In genomic region chr17:21283482-21284318, GRCh38 we compare ENCODE assay signal across 1 cellular context.
TF ChIP-seq lines count a peak whose summit lies in the region.

No MANE protein-coding gene starts in this region.

TF ChIP-seq in HepG2, 621 proteins besides CTCF, POLR2A, EP300 and RAD21 (continued from another document and continues in another):
- TF ChIP-seq ZNF691 (CRISPR knock-in tag; IDR thresholded peaks at IDR 0.05; ENCODE audit: borderline replicate concordance, low read depth) (0 out of 2 replicates have a peak, but pooled peaks have one; percentile 6), ZNF337 (CRISPR knock-in tag; IDR thresholded peaks at IDR 0.05; ENCODE audit: borderline replicate concordance, low read depth) (no peak), ZNF777 (CRISPR knock-in tag; IDR thresholded peaks at IDR 0.05) (no peak), SOX5 (CRISPR knock-in tag; IDR thresholded peaks at IDR 0.05; ENCODE audit: borderline replicate concordance) (no peak), CERS6 (CRISPR knock-in tag; IDR thresholded peaks at IDR 0.05) (no peak), JUND (CRISPR knock-in tag; IDR thresholded peaks at IDR 0.05) (no peak), BHLHE40 (IDR thresholded peaks at IDR 0.05; ENCODE audit: low read length) (peak; percentile 94), HNRNPUL1 (IDR thresholded peaks at IDR 0.05; ENCODE audit: low read depth, low read length) (no peak), ZNF782 (CRISPR knock-in tag; IDR thresholded peaks at IDR 0.05; ENCODE audit: borderline replicate concordance) (no peak), FOXA1 (IDR thresholded peaks at IDR 0.05) (no peak), FOXA1 (CRISPR knock-in tag; IDR thresholded peaks at IDR 0.05) (no peak), TAF15 (IDR thresholded peaks at IDR 0.05; ENCODE audit: low read depth, low read length, poor library complexity, severe bottlenecking) (no peak), MBD4 (IDR thresholded peaks at IDR 0.05; ENCODE audit: borderline replicate concordance, low read length) (no peak), IRF9 (CRISPR knock-in tag; IDR thresholded peaks at IDR 0.05; ENCODE audit: borderline replicate concordance) (no peak), ZNF629 (CRISPR knock-in tag; conservative IDR thresholded peaks at IDR 0.05) (peak; percentile 94), DZIP1 (CRISPR knock-in tag; IDR thresholded peaks at IDR 0.05) (no peak), HIVEP1 (CRISPR knock-in tag; IDR thresholded peaks at IDR 0.05) (no peak), ZMAT5 (CRISPR knock-in tag; IDR thresholded peaks at IDR 0.05; ENCODE audit: borderline replicate concordance, low read depth) (no peak), DBP (CRISPR knock-in tag; IDR thresholded peaks at IDR 0.05; ENCODE audit: not compliant biosample characterization) (no peak), GABPA (IDR thresholded peaks at IDR 0.05; ENCODE audit: low read depth, low read length) (no peak; the same call in 1 of the 2 replicates), GABPA (CRISPR knock-in tag; IDR thresholded peaks at IDR 0.05; ENCODE audit: low read depth) (no peak), PATZ1 (CRISPR knock-in tag; IDR thresholded peaks at IDR 0.05) (no peak), CENPX (CRISPR knock-in tag; IDR thresholded peaks at IDR 0.05) (no peak), ZNF574 (CRISPR knock-in tag; IDR thresholded peaks at IDR 0.05) (no peak), ZNF12 (CRISPR knock-in tag; IDR thresholded peaks at IDR 0.05) (no peak), ZNF317 (CRISPR knock-in tag; IDR thresholded peaks at IDR 0.05) (0 out of 2 replicates have a peak, but pooled peaks have one; percentile 26), THRA (CRISPR knock-in tag; IDR thresholded peaks at IDR 0.05; ENCODE audit: borderline replicate concordance) (no peak), ISX (CRISPR knock-in tag; conservative IDR thresholded peaks at IDR 0.05) (no peak), ZBTB38 (CRISPR knock-in tag; IDR thresholded peaks at IDR 0.05) (peak; percentile 48; the same call in 1 of the 2 replicates), SP5 (CRISPR knock-in tag; IDR thresholded peaks at IDR 0.05; ENCODE audit: borderline replicate concordance, low read depth) (no peak), ATM (IDR thresholded peaks at IDR 0.05; ENCODE audit: borderline replicate concordance) (no peak), MBNL3 (CRISPR knock-in tag; conservative IDR thresholded peaks at IDR 0.05) (no peak), ZSCAN21 (CRISPR knock-in tag; IDR thresholded peaks at IDR 0.05; ENCODE audit: borderline replicate concordance) (no peak), SNAPC4 (CRISPR knock-in tag; IDR thresholded peaks at IDR 0.05) (no peak), ELK4 (CRISPR knock-in tag; IDR thresholded peaks at IDR 0.05; ENCODE audit: borderline replicate concordance) (no peak), DDIT3 (CRISPR knock-in tag; IDR thresholded peaks at IDR 0.05) (no peak)
